ENCODE assay signal across 8 cellular contexts in genomic region chr4:110518889-110519490, GRCh38. TPM values are rescaled to one million over a fixed set of nuclear protein-coding genes. Genes with fewer than 3 reads are reported as not detected.
DNase-seq lines count a peak whose midpoint lies in the region; ATAC-seq and TF ChIP-seq lines count a peak whose summit lies in the region.

No MANE protein-coding gene starts in this region.

- H3K79me2 ChIP-seq in Loucy (ENCODE audit: insufficient read depth, low read length) = no peaks in the 10 kb centered on the region

- peak; percentile 83 to 86 for TF ChIP-seq RAD21 in liver (IDR thresholded peaks at IDR 0.05)

- peak overlapping the region; percentile 53; the same call in 1 of the 2 replicates for H2AFZ ChIP-seq in Loucy (ENCODE audit: low read length)

- no peak for ATAC-seq in GM21423 (IDR thresholded peaks at IDR 0.05; ENCODE audit: unreplicated experiment)

- H3K27me3 ChIP-seq in Loucy (ENCODE audit: insufficient read depth, low read length, poor library complexity, severe bottlenecking) (no peaks in the 10 kb centered on the region), liver (ENCODE audit: control insufficient read depth in 4 of 4, insufficient read depth in 4 of 4, low read length in 3 of 4) (no peaks in the 10 kb centered on the region)

- no peak overlapping the region for H3K4me2 ChIP-seq in Loucy (ENCODE audit: low read depth, low read length, poor library complexity, severe bottlenecking)

- DNase-seq in activated T-cell treated with anti-CD3 and anti-CD28 coated beads for 1 hour (ENCODE audit: low read depth) = peak; percentile 12
- DNase-seq in activated T-cell treated with anti-CD3 and anti-CD28 coated beads, Interleukin-2, amount 50 U/mL, for 1 hour = no peak
- peak; percentile 40 for DNase-seq in astrocyte of the hippocampus (ENCODE audit: low read depth, low spot score)
- DNase-seq in NCI-H1048 (lab: John Stamatoyannopoulos, UW) = no peak
- DNase-seq in NCI-H1436 treated with DMSO at 0.1 percent for 48 hours (lab: John Stamatoyannopoulos, UW) = no peak

- H3K9me3 ChIP-seq in Loucy (ENCODE audit: insufficient read depth, low read depth, low read length) (no peaks in the 10 kb centered on the region), liver (ENCODE audit: control insufficient read depth in 4 of 4, low read length in 3 of 4) (no peaks in the 10 kb centered on the region)

- peak; percentile 84 for TF ChIP-seq CTCF in Loucy (conservative IDR thresholded peaks at IDR 0.05; ENCODE audit: low read length)
- TF ChIP-seq CTCF in liver (IDR thresholded peaks at IDR 0.05; ENCODE audit: low read depth, low read length, missing input control) = peak; percentile 74

- WGBS in liver = 89% methylated on average over 2 of the region's 2 CpGs

- no peaks in the 10 kb centered on the region for H3F3A ChIP-seq in Loucy (ENCODE audit: low read depth)

- H4K20me1 ChIP-seq in Loucy (ENCODE audit: insufficient read depth, low read length, poor library complexity, severe bottlenecking) = no peaks in the 10 kb centered on the region

- H3K9me2 ChIP-seq in Loucy (replicated peaks; ENCODE audit: low read depth, low read length) = no peaks in the 10 kb centered on the region

- H3K4me1 ChIP-seq in Loucy (ENCODE audit: insufficient read depth, low read length, poor library complexity, severe bottlenecking) = peaks cover 6% of the 10 kb centered on the region
- H3K4me1 ChIP-seq in liver (ENCODE audit: control insufficient read depth in 4 of 4, insufficient read depth in 4 of 4, low read length in 3 of 4) = peaks cover 0 to 10% (median 7%) of the 10 kb centered on the region in 4 donors

- no peak overlapping the region for H3K4me3 ChIP-seq in Loucy (ENCODE audit: low read length, poor library complexity, severe bottlenecking)
- no peak overlapping the region for H3K4me3 ChIP-seq in liver (ENCODE audit: low read depth in 1 of 3, low read length in 3 of 3)

- H3K36me3 ChIP-seq in Loucy (ENCODE audit: insufficient read depth, low read length) (no peaks in the 10 kb centered on the region), liver (ENCODE audit: control insufficient read depth in 4 of 4, insufficient read depth in 3 of 4, low read depth in 1 of 4, low read length in 3 of 4) (peaks cover 0 to 19% (median 15%) of the 10 kb centered on the region in 4 donors)

- no peak overlapping the region for H3K27ac ChIP-seq in liver (ENCODE audit: low read depth in 1 of 2, low read length in 2 of 2)

- no peak overlapping the region for H3K9ac ChIP-seq in Loucy (ENCODE audit: low read depth, low read length, poor library complexity, severe bottlenecking)
- H3K9ac ChIP-seq in liver (ENCODE audit: low read depth in 1 of 2, low read length in 2 of 2) = no peak overlapping the region

TF ChIP-seq in liver, 16 proteins besides CTCF, POLR2A, EP300 and RAD21:
- no peak for TF ChIP-seq GABPA (IDR thresholded peaks at IDR 0.05 in 1 of 2, conservative IDR thresholded peaks at IDR 0.05 in 1 of 2)
- TF ChIP-seq RXRA (IDR thresholded peaks at IDR 0.05) = no peak
- TF ChIP-seq TAF1 (conservative IDR thresholded peaks at IDR 0.05) = no peak
- TF ChIP-seq FOXA1 (IDR thresholded peaks at IDR 0.05) = no peak
- no peak for TF ChIP-seq NR2F2 (IDR thresholded peaks at IDR 0.05)
- TF ChIP-seq JUND (IDR thresholded peaks at IDR 0.05) = no peak
- no peak for TF ChIP-seq HNF4G (IDR thresholded peaks at IDR 0.05)
- TF ChIP-seq SP1 (IDR thresholded peaks at IDR 0.05) = no peak
- TF ChIP-seq REST (IDR thresholded peaks at IDR 0.05) = no peak
- TF ChIP-seq ATF3 (IDR thresholded peaks at IDR 0.05) = no peak
- no peak for TF ChIP-seq YY1 (IDR thresholded peaks at IDR 0.05)
- TF ChIP-seq EGR1 (IDR thresholded peaks at IDR 0.05; ENCODE audit: low read depth in 2 of 2) = no peak
- TF ChIP-seq FOXA2 (IDR thresholded peaks at IDR 0.05) = no peak
- no peak for TF ChIP-seq ZBTB33 (IDR thresholded peaks at IDR 0.05)
- TF ChIP-seq HNF4A (conservative IDR thresholded peaks at IDR 0.05) = no peak
- TF ChIP-seq MAX (IDR thresholded peaks at IDR 0.05) = no peak

RNA-seq across cellular contexts. Expression of gene ENPEP, which starts 43.0 kb away (rescaled TPM):
- 10 to 100 TPM in 1 of 2 donors, 1 to 10 TPM in 1; 4.5 to 41.5 TPM for total RNA-seq in liver
- 10 to 100 TPM; 16.5 to 34.6 TPM for polyA plus RNA-seq in liver

Comparison
In these comparisons a context has a peak if more than half of its experiments do, and no peak if none do; other contexts are left out.
1. DNase-seq: peak in activated T-cell treated with anti-CD3 and anti-CD28 coated beads for 1 hour (single experiment) and astrocyte of the hippocampus (single experiment); none in activated T-cell treated with anti-CD3 and anti-CD28 coated beads, Interleukin-2, amount 50 U/mL, for 1 hour (single experiment), NCI-H1048 (single experiment) and NCI-H1436 treated with DMSO at 0.1 percent for 48 hours (single experiment).